Comparison of ENCODE assay signal across 9 cellular contexts in genomic region chr5:135553688-135554462, GRCh38. TPM values are rescaled to one million over a fixed set of nuclear protein-coding genes. Genes with fewer than 3 reads are reported as not detected.
A peak's percentile ranks its signal among the peaks of the same experiment; 100 is the strongest.
DNase-seq lines count a peak whose midpoint lies in the region; ATAC-seq, FAIRE-seq and TF ChIP-seq lines count a peak whose summit lies in the region.
"Had no signal": no experiment of that assay in that cellular context is flagged by ENCODE, and none has a peak within 500 bp of the region (broad histone marks: within the 10 kb centered on the region; RNA-seq: fewer than 3 reads in every experiment).

No MANE protein-coding gene starts in this region.

- ATAC-seq in pancreas: peak in 3 of 4 donors; percentile 70 to 75 (median 72)

- no peak overlapping the region for H3K4me3 ChIP-seq in choroid plexus epithelial cell (ENCODE audit: low read depth, low read length)
- no peak overlapping the region for H3K4me3 ChIP-seq in pancreas

- peaks cover 0 to 2% (median under 1%) of the 10 kb centered on the region in 4 donors for H3K27me3 ChIP-seq in pancreas

- WGBS in pancreas, 2 donors: 15 to 17% methylated on average over 8 of the region's 8 CpGs

- peak; percentile 62 for DNase-seq in EL
- DNase-seq in NCI-H2107 (lab: John Stamatoyannopoulos, UW): peak; percentile 22
- DNase-seq in choroid plexus epithelial cell (ENCODE audit: low read depth): peak; percentile 21
- no peak for DNase-seq in pancreas
- DNase-seq in activated effector memory CD4-positive, alpha-beta T cell treated with Interleukin-2 at 50 U/mL for 16 hours: no peak
- DNase-seq in NCI-H1048 (lab: John Stamatoyannopoulos, UW): no peak
- no peak for DNase-seq in GM20000 (ENCODE audit: low spot score)
- no peak for DNase-seq in activated naive CD4-positive, alpha-beta T cell (lab: John Stamatoyannopoulos, UW)

- H3K4me1 ChIP-seq in pancreas: no peaks in the 10 kb centered on the region

- no peak for FAIRE-seq in pancreas (lab: Jason Lieb, UNC)
- FAIRE-seq: TTC549 had no signal

- peak; percentile 49 for TF ChIP-seq CTCF in choroid plexus epithelial cell (conservative IDR thresholded peaks at IDR 0.05; ENCODE audit: low read depth, low read length)
- TF ChIP-seq CTCF in pancreas (IDR thresholded peaks at IDR 0.05): no peak
- TF ChIP-seq CTCF in GM20000 (IDR thresholded peaks at IDR 0.05; ENCODE audit: extremely low read depth, missing control alignments): no peak

- H3K9me3 ChIP-seq in pancreas: no peaks in the 10 kb centered on the region

- no peaks in the 10 kb centered on the region for H3K36me3 ChIP-seq in pancreas

- no peak overlapping the region for H3K27ac ChIP-seq in pancreas

- intact Hi-C loops in pancreas (cut with DNase I): loop anchor here in 1 of 3 donors (5.0 kb wide), 1 partner anchor 87 kb away; no protein-coding TSS in a partner anchor

RNA-seq across cellular contexts. Expression of gene NEUROG1, which starts 18.1 kb away (rescaled TPM):
- not detected for total RNA-seq in pancreas
- not detected for polyA plus RNA-seq in pancreas

RNA-seq across cellular contexts. Expression of gene CXCL14, which starts 24.9 kb away (rescaled TPM):
- total RNA-seq in pancreas: 10 to 100 TPM in 2 of 6 donors, 1 to 10 TPM in 3, under 1 TPM in 1; 0.93 to 19.6 (median 2.4) TPM
- polyA plus RNA-seq in pancreas: 1 to 10 TPM; 5.9 to 9.5 TPM

Comparison
In these comparisons a context has a peak if more than half of its experiments do, and no peak if none do; other contexts are left out.
1. DNase-seq: peak in EL (single experiment), NCI-H2107 (single experiment) and choroid plexus epithelial cell (single experiment); none in pancreas (0 of 6), activated effector memory CD4-positive, alpha-beta T cell treated with Interleukin-2 at 50 U/mL for 16 hours (single experiment), NCI-H1048 (single experiment), GM20000 (single experiment) and activated naive CD4-positive, alpha-beta T cell (0 of 4).